ENCODE assay signal across 8 cellular contexts in the genomic region with DNA sequence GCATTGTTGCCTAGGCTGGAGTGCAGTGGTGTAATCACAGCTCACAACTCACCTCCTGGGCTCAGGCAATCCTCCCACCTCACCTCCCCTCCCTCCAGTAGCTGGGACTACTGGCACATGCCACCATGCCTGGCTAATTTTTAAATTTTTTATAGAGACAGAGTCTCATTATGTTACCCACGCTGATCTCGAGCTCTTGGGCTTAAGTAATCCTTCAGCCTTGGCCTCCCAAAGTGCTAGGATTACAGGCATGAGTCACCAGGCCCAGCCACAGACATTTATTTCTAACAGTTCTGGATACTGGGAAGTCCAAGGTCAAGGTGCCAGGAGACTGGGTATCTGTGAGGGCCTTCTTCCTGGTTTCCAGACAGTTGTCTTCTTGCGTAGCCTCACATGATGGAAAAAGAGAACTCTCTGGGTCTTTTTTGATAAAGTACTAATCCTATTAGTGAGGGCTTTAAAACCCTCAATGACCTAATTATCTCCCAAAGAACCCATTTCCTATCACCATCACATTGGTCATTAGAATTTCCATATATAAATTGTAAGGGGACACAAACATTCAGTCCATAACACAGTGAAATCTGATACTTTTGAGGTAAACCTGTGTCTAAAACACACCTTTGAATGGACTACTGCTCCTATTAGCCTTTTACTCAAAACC.
DNase-seq lines count a peak whose midpoint lies in the region; ATAC-seq, FAIRE-seq and TF ChIP-seq lines count a peak whose summit lies in the region.

No MANE protein-coding gene starts in this region.

- ATAC-seq in PC-3 = peak; percentile 54
- ATAC-seq in esophagus mucosa = peak; percentile 43

- no peaks in the 10 kb centered on the region for H3K9me3 Mint-ChIP-seq in Calu3 (ENCODE audit: low read depth, unreplicated experiment)

- CTCF ChIA-PET in Calu3 (lab: Charles Lee) = interaction anchor here (0.6 to 1.1 kb wide), 4 partner anchors 10 to 50 kb away, joined by 3 to 4 read pairs (median 3); no protein-coding TSS in a partner anchor
- CTCF ChIA-PET in PC-3 (lab: Charles Lee) = interaction anchor here (0.6 to 1.0 kb wide), 2 partner anchors 15 to 314 kb away, joined by 4 to 5 read pairs; no protein-coding TSS in a partner anchor

- H3K9me2 ChIP-seq in PC-3 (replicated peaks; ENCODE audit: low read length) = no peaks in the 10 kb centered on the region

- intact Hi-C loops in Calu3 (cut with micrococcal nuclease; ENCODE audit: unreplicated experiment) (loop anchor here (2.0 kb wide), 1 partner anchor 21 kb away; no protein-coding TSS in a partner anchor), PC-3 (cut with micrococcal nuclease) (no loop called here), ovary (cut with DNase I) (no loop called here)

- H3K9me3 ChIP-seq in PC-3 (ENCODE audit: low read length) (no peaks in the 10 kb centered on the region), ovary (no peaks in the 10 kb centered on the region)

- no peaks in the 10 kb centered on the region for H3K36me3 ChIP-seq in PC-3 (ENCODE audit: low read depth, low read length)
- H3K36me3 ChIP-seq in ovary = no peaks in the 10 kb centered on the region

- peaks cover 14% of the 10 kb centered on the region for H3K4me1 Mint-ChIP-seq in Calu3 (ENCODE audit: low read depth, unreplicated experiment)

- no peak for TF ChIP-seq EP300 in ovary (IDR thresholded peaks at IDR 0.05)

- H3K27me3 ChIP-seq in PC-3 (ENCODE audit: low read length) (no peaks in the 10 kb centered on the region), ovary (no peaks in the 10 kb centered on the region)

- peaks cover 16% of the 10 kb centered on the region for H3F3A ChIP-seq in PC-3 (ENCODE audit: low read length, unreplicated experiment)

- DNase-seq in Calu3 = peak; percentile 41
- peak; percentile 71 for DNase-seq in PC-3
- DNase-seq in ovary = peak in 3 of 5 donors; percentile 26 to 42 (median 38)
- no peak for DNase-seq in GM12892 (ENCODE audit: insufficient read length)
- DNase-seq in GM20000 (ENCODE audit: low spot score) = no peak
- DNase-seq in midbrain (lab: John Stamatoyannopoulos, UW) = no peak
- no peak for DNase-seq in RPMI8226

- FAIRE-seq in GM12892 (lab: Jason Lieb, UNC) = no peak

- TF ChIP-seq POLR2A in ovary (IDR thresholded peaks at IDR 0.05) = no peak
- no peak for TF ChIP-seq POLR2A in GM12892 (IDR thresholded peaks at IDR 0.05; ENCODE audit: low read depth, low read length)

- H3K27me3 Mint-ChIP-seq in Calu3 (ENCODE audit: unreplicated experiment) = no peaks in the 10 kb centered on the region

- peak overlapping the region; percentile 87 for H3K4me2 ChIP-seq in PC-3 (ENCODE audit: low read length)

- H3K27ac ChIP-seq in PC-3 (ENCODE audit: low read length) = peak overlapping the region; percentile 81
- H3K27ac ChIP-seq in ovary = peak overlapping the region in 1 of 2 donors; percentile 60

- BruUV-seq in Calu3 (replicated peaks; lab: Mats Ljungman, UMichigan) (TSS peak; percentile 45), PC-3 (replicated peaks; lab: Mats Ljungman, UMichigan) (TSS peak; percentile 86)

- H3K4me1 ChIP-seq in PC-3 (ENCODE audit: insufficient read depth, low read length) (peaks cover 34% of the 10 kb centered on the region), ovary (ENCODE audit: insufficient read depth) (peaks cover 4% of the 10 kb centered on the region)

- POLR2A ChIA-PET in PC-3 (lab: Charles Lee; ENCODE audit: unreplicated experiment) = interaction anchor here (0.5 to 1.4 kb wide), 8 partner anchors 10 to 523 kb away, joined by 3 to 5 read pairs (median 4); partner anchors contain the start of gene TAF12

- H3K27ac Mint-ChIP-seq in Calu3 (ENCODE audit: unreplicated experiment) = peak overlapping the region; percentile 83

- peaks cover 16% of the 10 kb centered on the region for H3K36me3 Mint-ChIP-seq in Calu3 (ENCODE audit: insufficient read depth, unreplicated experiment)

- TF ChIP-seq CTCF in Calu3 (IDR thresholded peaks at IDR 0.05; ENCODE audit: unreplicated experiment) (no peak), PC-3 (conservative IDR thresholded peaks at IDR 0.05; ENCODE audit: low read depth, low read length) (no peak), ovary (IDR thresholded peaks at IDR 0.05) (no peak), GM20000 (IDR thresholded peaks at IDR 0.05; ENCODE audit: extremely low read depth, missing control alignments) (no peak)

- no peak overlapping the region for H2AFZ ChIP-seq in PC-3 (ENCODE audit: low read length)

- peaks cover 18% of the 10 kb centered on the region for H3K79me2 ChIP-seq in PC-3 (ENCODE audit: low read length)

- H3K4me3 ChIP-seq in PC-3 (ENCODE audit: low read length) = peak overlapping the region; percentile 67; the same call in 1 of the 2 replicates
- no peak overlapping the region for H3K4me3 ChIP-seq in ovary

- peak overlapping the region; percentile 73 for H3K4me3 Mint-ChIP-seq in Calu3 (ENCODE audit: low read depth, unreplicated experiment)

- H4K20me1 ChIP-seq in PC-3 (ENCODE audit: low read length) = no peaks in the 10 kb centered on the region

- no peak overlapping the region for H3K9ac ChIP-seq in PC-3 (ENCODE audit: low read length)

- WGBS in ovary, 3 donors = 40 to 54% (median 47%) methylated on average over 3 of the region's 3 CpGs

Comparison
In these comparisons a context has a peak if more than half of its experiments do, and no peak if none do; other contexts are left out.
1. DNase-seq: peak in Calu3 (single experiment), PC-3 (single experiment) and ovary (3 of 5); none in GM12892 (single experiment), GM20000 (single experiment), midbrain (single experiment) and RPMI8226 (single experiment).